ENCODE assay signal across 25 cellular contexts in genomic region chr2:222989431-222989830, GRCh38.
"Had no signal": no experiment of that assay in that cellular context is flagged by ENCODE, and none has a peak within 500 bp of the region (broad histone marks: within the 10 kb centered on the region; RNA-seq: fewer than 3 reads in every experiment).

No MANE protein-coding gene starts in this region.

- H3K4me1 ChIP-seq: left lung, lower lobe of right lung, uterus had no signal

- H3K27ac ChIP-seq: left lung, lower lobe of right lung, neutrophil, ovary, skin epidermis, suprapubic skin, thoracic aorta, tibial nerve, uterus had no signal

- H3K36me3 ChIP-seq: left lung, lower lobe of right lung, neutrophil, ovary, suprapubic skin, thoracic aorta, tibial nerve, uterus had no signal

- H3K27me3 ChIP-seq: left lung, neutrophil, ovary, suprapubic skin, tibial nerve, uterus had no signal

- DNase-seq: hippocampal formation; kidney glomerular epithelial cell; left cardiac atrium; left lung; lower lobe of right lung; mammary epithelial cell; mesenchymal stem cell; naive thymus-derived CD8-positive, alpha-beta T cell; occipital lobe; ovary; retina; right cardiac atrium; stimulated activated CD4-positive, alpha-beta T cell treated with anti-CD3 and anti-CD28 coated beads, Interleukin-12 subunit alpha, Interleukin-12 subunit beta, amount 100 ng/mL, for 4 hours; stimulated activated CD4-positive, alpha-beta T cell treated with anti-CD3 and anti-CD28 coated beads, Interleukin-15, amount 100 ng/mL, for 24 hours; stimulated activated CD4-positive, alpha-beta T cell treated with anti-CD3 and anti-CD28 coated beads, Interleukin-2, amount 100 ng/mL, for 24 hours; stimulated activated CD4-positive, alpha-beta T cell treated with anti-CD3 and anti-CD28 coated beads, Interleukin-4, amount 100 ng/mL, for 24 hours; stimulated activated naive CD4-positive, alpha-beta T cell; uterus had no signal

- H3K4me3 ChIP-seq: left lung, lower lobe of right lung, ovary, skin epidermis, suprapubic skin, thoracic aorta, tibial nerve, uterus had no signal

- H3K9me3 ChIP-seq: left lung, lower lobe of right lung, neutrophil, ovary, suprapubic skin, thoracic aorta, tibial nerve, uterus had no signal

- ATAC-seq: left cardiac atrium; left lung; lower lobe of right lung; naive thymus-derived CD8-positive, alpha-beta T cell; right cardiac atrium; sciatic nerve; stimulated activated effector memory CD8-positive, alpha-beta T cell treated with anti-CD3 and anti-CD28 coated beads, Interleukin-12 subunit alpha, Interleukin-12 subunit beta, amount 100 ng/mL, for 72 hours had no signal
